ENCODE assay signal across 25 cellular contexts in the genomic region with DNA sequence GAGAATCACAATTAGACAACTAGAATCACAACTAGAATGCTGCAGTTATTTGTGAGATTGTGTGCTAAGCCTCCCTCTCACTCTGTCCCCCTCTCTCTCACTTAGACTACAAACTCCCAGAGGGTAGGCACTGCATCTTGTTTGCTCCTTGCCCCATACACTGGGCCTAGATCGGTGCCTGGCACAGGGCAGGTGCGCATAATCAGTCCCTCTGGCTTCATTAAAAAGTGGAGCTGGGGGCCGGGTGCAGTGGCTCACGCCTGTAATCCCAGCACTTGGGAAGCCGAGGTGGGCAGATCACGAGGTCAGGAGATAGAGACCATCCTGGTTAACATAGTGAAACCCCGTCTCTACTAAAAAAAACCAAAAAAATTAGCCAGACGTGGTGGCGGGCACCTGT.
"Had no signal": no experiment of that assay in that cellular context is flagged by ENCODE, and none has a peak within 500 bp of the region (broad histone marks: within the 10 kb centered on the region; RNA-seq: fewer than 3 reads in every experiment).

No MANE protein-coding gene starts in this region.

- H3K4me3 ChIP-seq: ascending aorta, esophagus squamous epithelium, left lung, lower lobe of right lung, right atrium auricular region, stomach, thyroid gland had no signal

- FAIRE-seq: islet of Langerhans, TTC549 had no signal

- H3K27me3 ChIP-seq: ascending aorta, esophagus squamous epithelium, left lung, right atrium auricular region, stomach, thyroid gland had no signal

- H3K79me2 ChIP-seq: parathyroid adenoma had no signal

- H2AFZ ChIP-seq: parathyroid adenoma had no signal

- H3K27ac ChIP-seq: lower lobe of right lung, parathyroid adenoma had no signal

- H3K4me1 ChIP-seq: parathyroid adenoma had no signal

- H3K36me3 ChIP-seq: ascending aorta, esophagus squamous epithelium, left lung, lower lobe of right lung, right atrium auricular region, stomach, thyroid gland had no signal

- DNase-seq: activated CD4-positive, alpha-beta memory T cell treated with anti-CD3 and anti-CD28 coated beads, Interleukin-2, amount 10 ng/mL, durations not matched to agents 7 days and 5 days; activated CD4-positive, alpha-beta T cell treated with anti-CD3 and anti-CD28 coated beads, Interleukin-2, amount 10 ng/mL, durations not matched to agents 7 days and 5 days; activated CD4-positive, CD25-positive, alpha-beta regulatory T cell treated with anti-CD3 and anti-CD28 coated beads, Interleukin-2, amount 50 U/mL, for 72 hours; activated CD8-positive, alpha-beta memory T cell treated with anti-CD3 and anti-CD28 coated beads, Interleukin-2, amount 50 U/mL, for 48 hours; activated gamma-delta T cell; activated naive CD4-positive, alpha-beta T cell treated with anti-CD3 and anti-CD28 coated beads, Interleukin-2, amount 10 ng/mL, durations not matched to agents 7 days and 5 days; activated naive CD8-positive, alpha-beta T cell treated with anti-CD3 and anti-CD28 coated beads, Interleukin-2, amount 10 ng/mL, durations not matched to agents 7 days and 5 days; activated T-cell treated with anti-CD3 and anti-CD28 coated beads, Interleukin-2, amount 50 U/mL, for 24 hours; dermis blood vessel endothelial cell; effector CD4-positive, alpha-beta T cell; esophagus squamous epithelium; foreskin melanocyte; left lung; lower lobe of right lung; naive B cell; stimulated activated CD4-positive, alpha-beta T cell treated with anti-CD3 and anti-CD28 coated beads, Interleukin-15, amount 100 ng/mL, for 24 hours; stimulated activated CD4-positive, alpha-beta T cell treated with anti-CD3 and anti-CD28 coated beads, Interleukin-2, amount 100 ng/mL, for 24 hours; stimulated activated naive B cell treated with anti-CD40 and anti-IgM and Interleukin-4, amounts not matched to agents 10 μg/mL and 1 μg/mL and 100 μg/mL, for 72 hours; stomach; thyroid gland had no signal

- H3K9me3 ChIP-seq: ascending aorta, esophagus squamous epithelium, left lung, lower lobe of right lung, right atrium auricular region, stomach, thyroid gland had no signal

- ATAC-seq: stimulated activated naive B cell treated with anti-CD40 and anti-IgM and Interleukin-4, amounts not matched to agents 10 μg/mL and 1 μg/mL and 100 μg/mL, for 72 hours had no signal

- H3K9ac ChIP-seq: parathyroid adenoma had no signal
